Comparison of ENCODE assay signal across 8 cellular contexts in the genomic region with DNA sequence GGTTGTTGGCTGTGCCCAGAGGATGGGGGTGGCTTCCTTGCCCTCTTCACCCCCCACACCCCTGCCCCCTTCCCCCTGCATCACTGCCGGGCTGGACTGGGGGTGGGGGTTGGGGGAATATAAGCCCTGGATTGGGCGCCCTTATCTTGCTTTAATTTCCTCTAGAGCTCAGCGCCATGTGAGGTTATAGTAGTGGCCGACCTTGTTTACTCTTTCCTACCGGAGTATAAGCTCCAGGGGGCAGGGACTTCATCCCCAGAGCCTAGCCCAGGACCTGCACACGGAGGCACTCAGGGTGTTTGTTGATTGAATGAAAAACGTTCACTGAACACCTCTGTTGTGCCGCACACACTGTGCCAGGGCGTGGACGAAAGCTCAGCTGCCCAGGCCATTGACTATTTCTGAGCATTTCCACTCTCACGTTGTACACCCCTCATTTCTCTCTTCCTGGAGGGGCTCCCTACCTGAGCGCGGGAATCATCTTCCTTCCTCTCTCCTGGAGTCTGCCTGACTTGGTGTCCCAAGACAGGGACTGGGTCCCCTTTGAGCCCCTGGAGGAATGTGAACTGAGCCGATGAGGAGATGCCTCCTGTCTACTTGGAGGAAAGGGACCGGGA. TPM values are rescaled to one million over a fixed set of nuclear protein-coding genes. Genes with fewer than 3 reads are reported as not detected.
DNase-seq lines count a peak whose midpoint lies in the region; ATAC-seq and TF ChIP-seq lines count a peak whose summit lies in the region.

No MANE protein-coding gene starts in this region.

- no peaks in the 10 kb centered on the region for H3K9me2 ChIP-seq in neural cell (ENCODE audit: insufficient read depth, low read length)

- H3K4me3 Mint-ChIP-seq in IgD-negative memory B cell, result peak overlapping the region; percentile 41 to 93 (median 65)
- peak overlapping the region; percentile 45 for H3K4me3 Mint-ChIP-seq in dendritic cell treated with granulocyte-macrophage colony-stimulating factor and Interleukin-4, amounts not matched to agents 40 ng/mL and 50 ng/mL, for 4 days

- no peaks in the 10 kb centered on the region for H4K20me1 ChIP-seq in BLaER1
- no peaks in the 10 kb centered on the region for H4K20me1 ChIP-seq in neural cell (ENCODE audit: insufficient read depth)

- no peak for TF ChIP-seq RAD21 in neural cell (conservative IDR thresholded peaks at IDR 0.05)

- TF ChIP-seq EP300 in neural cell (conservative IDR thresholded peaks at IDR 0.05; ENCODE audit: poor library complexity, severe bottlenecking), result no peak

- no peaks in the 10 kb centered on the region for H3K79me2 ChIP-seq in neural cell (replicated peaks; ENCODE audit: insufficient read depth, low read length)

- H3K27ac Mint-ChIP-seq in IgD-negative memory B cell, result peak overlapping the region in 1 of 3 donors; percentile 74
- peak overlapping the region; percentile 81 for H3K27ac Mint-ChIP-seq in dendritic cell treated with granulocyte-macrophage colony-stimulating factor and Interleukin-4, amounts not matched to agents 40 ng/mL and 50 ng/mL, for 4 days

- H3K27me3 ChIP-seq in BLaER1, result no peaks in the 10 kb centered on the region
- no peaks in the 10 kb centered on the region for H3K27me3 ChIP-seq in neural cell (ENCODE audit: insufficient read depth, low read depth, low read length)

- no peak for ATAC-seq in GM18520 (IDR thresholded peaks at IDR 0.05; ENCODE audit: unreplicated experiment)

- TF ChIP-seq CTCF in neural cell (IDR thresholded peaks at IDR 0.05; ENCODE audit: poor library complexity, severe bottlenecking) (no peak), RWPE1 (conservative IDR thresholded peaks at IDR 0.05; ENCODE audit: low read depth) (no peak)

- intact Hi-C loops in dendritic cell treated with granulocyte-macrophage colony-stimulating factor and Interleukin-4, amounts not matched to agents 40 ng/mL and 50 ng/mL, for 4 days (cut with micrococcal nuclease), result loop anchor here (1.0 to 5.0 kb wide), 4 partner anchors 39 to 164 kb away; no protein-coding TSS in a partner anchor

- no peaks in the 10 kb centered on the region for H3K9me3 ChIP-seq in BLaER1
- H3K9me3 ChIP-seq in neural cell (ENCODE audit: low read length), result no peaks in the 10 kb centered on the region

- POLR2A ChIA-PET in RWPE1 (lab: Yijun Ruan, JAX; ENCODE audit: low non-redundant PET), result no interaction called here

- H3K4me2 ChIP-seq in BLaER1, result peak overlapping the region; percentile 92
- no peak overlapping the region for H3K4me2 ChIP-seq in neural cell (ENCODE audit: low read length)

- H3K27ac ChIP-seq in BLaER1, result no peak overlapping the region
- H3K27ac ChIP-seq in neural cell (ENCODE audit: low read length), result no peak overlapping the region
- no peak overlapping the region for H3K27ac ChIP-seq in RWPE1

- H3K36me3 ChIP-seq in BLaER1 (no peaks in the 10 kb centered on the region), neural cell (ENCODE audit: insufficient read depth, low read length) (no peaks in the 10 kb centered on the region)

- H3K27me3 Mint-ChIP-seq in IgD-negative memory B cell, result peaks cover 15% of the 10 kb centered on the region
- H3K27me3 Mint-ChIP-seq in dendritic cell treated with granulocyte-macrophage colony-stimulating factor and Interleukin-4, amounts not matched to agents 40 ng/mL and 50 ng/mL, for 4 days, result peaks cover 35% of the 10 kb centered on the region

- H3K4me1 Mint-ChIP-seq in IgD-negative memory B cell, result peaks cover 0 to 3% (median 3%) of the 10 kb centered on the region in 3 donors
- peaks cover 21% of the 10 kb centered on the region for H3K4me1 Mint-ChIP-seq in dendritic cell treated with granulocyte-macrophage colony-stimulating factor and Interleukin-4, amounts not matched to agents 40 ng/mL and 50 ng/mL, for 4 days (ENCODE audit: low read depth)

- no peaks in the 10 kb centered on the region for H3K9me3 Mint-ChIP-seq in IgD-negative memory B cell
- H3K9me3 Mint-ChIP-seq in dendritic cell treated with granulocyte-macrophage colony-stimulating factor and Interleukin-4, amounts not matched to agents 40 ng/mL and 50 ng/mL, for 4 days, result no peaks in the 10 kb centered on the region

- no peak overlapping the region for H2AFZ ChIP-seq in neural cell (ENCODE audit: low read depth, low read length)

- DNase-seq in HT-29 (ENCODE audit: low spot score), result no peak
- no peak for DNase-seq in RWPE1 (ENCODE audit: low spot score)
- DNase-seq in iPS-NIHi11 (ENCODE audit: low spot score), result no peak

- H3K4me3 ChIP-seq in BLaER1 (peak overlapping the region; percentile 65), neural cell (ENCODE audit: low read length) (peak overlapping the region; percentile 53)

- H3K4me1 ChIP-seq in BLaER1, result peaks cover 10% of the 10 kb centered on the region

- H3K36me3 Mint-ChIP-seq in IgD-negative memory B cell, result peaks cover 2% of the 10 kb centered on the region
- no peaks in the 10 kb centered on the region for H3K36me3 Mint-ChIP-seq in dendritic cell treated with granulocyte-macrophage colony-stimulating factor and Interleukin-4, amounts not matched to agents 40 ng/mL and 50 ng/mL, for 4 days (ENCODE audit: low read depth)

- CTCF ChIA-PET in RWPE1 (lab: Yijun Ruan, JAX), result interaction anchor here (0.6 to 3.1 kb wide), 30 partner anchors 8 to 1322 kb away, joined by 3 to 45 read pairs (median 4); no protein-coding TSS in a partner anchor

- H3K9ac ChIP-seq in BLaER1 (peak overlapping the region; percentile 58; the same call in 1 of the 2 replicates), neural cell (ENCODE audit: low read length) (no peak overlapping the region)

- no peaks in the 10 kb centered on the region for H3F3A ChIP-seq in neural cell (ENCODE audit: insufficient read depth, low read length, poor library complexity, severe bottlenecking)

TF ChIP-seq in neural cell, 6 proteins besides CTCF, POLR2A, EP300 and RAD21:
- TF ChIP-seq TAF1 (IDR thresholded peaks at IDR 0.05; ENCODE audit: low read depth) (no peak), MXI1 (conservative IDR thresholded peaks at IDR 0.05; ENCODE audit: poor library complexity, severe bottlenecking) (no peak), POLR2AphosphoS5 (IDR thresholded peaks at IDR 0.05) (no peak), SMC3 (conservative IDR thresholded peaks at IDR 0.05; ENCODE audit: poor library complexity) (no peak), EZH2 (IDR thresholded peaks at IDR 0.05; ENCODE audit: borderline replicate concordance, insufficient read depth, low read length, poor library complexity, severe bottlenecking) (no peak)
- TF ChIP-seq, protein P1, sequence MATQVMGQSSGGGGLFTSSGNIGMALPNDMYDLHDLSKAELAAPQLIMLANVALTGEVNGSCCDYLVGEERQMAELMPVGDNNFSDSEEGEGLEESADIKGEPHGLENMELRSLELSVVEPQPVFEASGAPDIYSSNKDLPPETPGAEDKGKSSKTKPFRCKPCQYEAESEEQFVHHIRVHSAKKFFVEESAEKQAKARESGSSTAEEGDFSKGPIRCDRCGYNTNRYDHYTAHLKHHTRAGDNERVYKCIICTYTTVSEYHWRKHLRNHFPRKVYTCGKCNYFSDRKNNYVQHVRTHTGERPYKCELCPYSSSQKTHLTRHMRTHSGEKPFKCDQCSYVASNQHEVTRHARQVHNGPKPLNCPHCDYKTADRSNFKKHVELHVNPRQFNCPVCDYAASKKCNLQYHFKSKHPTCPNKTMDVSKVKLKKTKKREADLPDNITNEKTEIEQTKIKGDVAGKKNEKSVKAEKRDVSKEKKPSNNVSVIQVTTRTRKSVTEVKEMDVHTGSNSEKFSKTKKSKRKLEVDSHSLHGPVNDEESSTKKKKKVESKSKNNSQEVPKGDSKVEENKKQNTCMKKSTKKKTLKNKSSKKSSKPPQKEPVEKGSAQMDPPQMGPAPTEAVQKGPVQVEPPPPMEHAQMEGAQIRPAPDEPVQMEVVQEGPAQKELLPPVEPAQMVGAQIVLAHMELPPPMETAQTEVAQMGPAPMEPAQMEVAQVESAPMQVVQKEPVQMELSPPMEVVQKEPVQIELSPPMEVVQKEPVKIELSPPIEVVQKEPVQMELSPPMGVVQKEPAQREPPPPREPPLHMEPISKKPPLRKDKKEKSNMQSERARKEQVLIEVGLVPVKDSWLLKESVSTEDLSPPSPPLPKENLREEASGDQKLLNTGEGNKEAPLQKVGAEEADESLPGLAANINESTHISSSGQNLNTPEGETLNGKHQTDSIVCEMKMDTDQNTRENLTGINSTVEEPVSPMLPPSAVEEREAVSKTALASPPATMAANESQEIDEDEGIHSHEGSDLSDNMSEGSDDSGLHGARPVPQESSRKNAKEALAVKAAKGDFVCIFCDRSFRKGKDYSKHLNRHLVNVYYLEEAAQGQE (IDR thresholded peaks at IDR 0.05; ENCODE audit: borderline replicate concordance), result no peak

RNA-seq across cellular contexts. Expression of a gene that starts 9.3 kb away (rescaled TPM):
- polyA plus RNA-seq in IgD-negative memory B cell, result not detected
- polyA plus RNA-seq in neural cell, result not detected in 2 replicates
- not detected in 2 replicates for polyA minus RNA-seq in neural cell
- not detected in 2 replicates for total RNA-seq in HT-29 (2014; rRNA removed; shearing (Covaris generic))

RNA-seq across cellular contexts. Expression of a gene that starts 50.7 kb away (rescaled TPM):
- polyA plus RNA-seq in IgD-negative memory B cell (not detected), neural cell (37.7 and 73.3 TPM in 2 replicates)
- polyA minus RNA-seq in neural cell, result 13.2 and 15.1 TPM in 2 replicates
- total RNA-seq in HT-29 (2014; rRNA removed; shearing (Covaris generic)), result 2.1 and 4.1 TPM in 2 replicates

Comparison
In these comparisons a context has a peak if more than half of its experiments do, and no peak if none do; other contexts are left out.
1. RNA of a gene that starts 50.7 kb away (polyA plus RNA-seq): 37.7 to 73.3 TPM in neural cell; not detected in IgD-negative memory B cell (single experiment); every median in the first group is over 10 times any median in the second.